ENCODE assay signal across 8 cellular contexts in the genomic region with DNA sequence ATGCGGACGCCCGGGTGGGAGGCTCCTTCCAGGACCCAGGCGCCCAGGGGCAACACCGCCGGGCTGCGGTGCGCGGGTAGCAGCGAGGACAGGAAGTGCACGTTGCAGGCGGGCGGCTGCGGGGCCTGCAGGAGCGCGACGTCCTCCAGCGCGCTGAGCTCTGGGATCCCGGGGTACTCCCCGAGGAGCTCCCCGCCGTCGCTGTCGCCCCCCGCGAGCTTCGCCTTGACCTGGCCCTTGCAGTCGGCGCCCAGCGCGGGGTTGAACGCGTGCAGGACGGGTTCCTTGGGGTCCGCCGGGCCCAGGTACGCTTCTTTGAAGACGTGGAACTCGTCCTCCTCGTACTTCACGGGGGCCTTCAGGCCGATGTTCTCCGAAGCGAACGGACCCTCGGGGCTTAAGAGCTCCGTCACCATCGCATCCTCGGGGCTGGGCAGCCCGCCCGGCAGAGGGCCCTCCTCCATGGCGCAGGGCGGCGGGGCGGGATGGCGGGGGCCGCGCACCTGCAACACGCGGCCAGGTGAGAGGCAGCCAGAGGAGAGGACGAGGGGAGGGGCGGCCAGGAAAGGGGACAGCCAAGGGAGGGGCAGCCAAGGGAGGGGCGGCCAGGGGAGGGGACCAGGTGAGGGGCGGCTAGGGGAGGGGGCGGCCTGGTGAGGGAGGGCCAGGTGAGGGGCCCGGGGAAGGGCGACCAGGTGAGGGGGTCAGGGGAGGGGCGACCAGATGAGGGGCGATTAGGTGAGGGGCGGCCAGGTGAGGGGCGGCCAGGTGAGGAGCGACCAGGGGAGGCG. TPM values are rescaled to one million over a fixed set of nuclear protein-coding genes. Genes with fewer than 3 reads are reported as not detected.
DNase-seq lines count a peak whose midpoint lies in the region; ATAC-seq and TF ChIP-seq lines count a peak whose summit lies in the region.

No MANE protein-coding gene starts in this region.

- peak overlapping the region; percentile 54 for H3K4me3 ChIP-seq in hepatocyte
- H3K4me3 ChIP-seq in gastroesophageal sphincter = peak overlapping the region in 1 of 2 donors; percentile 54

- H3K27me3 ChIP-seq in hepatocyte = no peaks in the 10 kb centered on the region
- no peaks in the 10 kb centered on the region for H3K27me3 ChIP-seq in gastroesophageal sphincter

- ATAC-seq in stimulated activated naive CD8-positive, alpha-beta T cell treated with anti-CD3 and anti-CD28 coated beads, Interleukin-15, Interleukin-2, amounts not matched to agents 100 U/mL and 50 U/mL, for 24 hours = no peak
- no peak for ATAC-seq in GM21515 (IDR thresholded peaks at IDR 0.05; ENCODE audit: unreplicated experiment)
- no peak for ATAC-seq in gastroesophageal sphincter

- H3K36me3 ChIP-seq in hepatocyte (replicated peaks; ENCODE audit: insufficient read depth, low read depth) (no peaks in the 10 kb centered on the region), gastroesophageal sphincter (peaks cover 0 to 15% of the 10 kb centered on the region in 2 donors)

- no peak for TF ChIP-seq CTCF in hepatocyte (IDR thresholded peaks at IDR 0.05; ENCODE audit: poor library complexity)
- TF ChIP-seq CTCF in gastroesophageal sphincter (IDR thresholded peaks at IDR 0.05) = no peak

- no peaks in the 10 kb centered on the region for H3K79me2 ChIP-seq in hepatocyte

- no peaks in the 10 kb centered on the region for H3K9me2 ChIP-seq in hepatocyte (replicated peaks; ENCODE audit: insufficient read depth)

- H2AFZ ChIP-seq in hepatocyte = peak overlapping the region; percentile 63

- peak overlapping the region; percentile 87 for H3K4me2 ChIP-seq in hepatocyte

- no peak for TF ChIP-seq POLR2A in gastroesophageal sphincter (IDR thresholded peaks at IDR 0.05)

- no peaks in the 10 kb centered on the region for H4K20me1 ChIP-seq in hepatocyte (ENCODE audit: insufficient read depth, poor library complexity, severe bottlenecking)

- H3K27ac ChIP-seq in hepatocyte (no peak overlapping the region), gastroesophageal sphincter (peak overlapping the region in 1 of 4 donors; percentile 52)

- WGBS in hepatocyte (ENCODE audit: low lambda C conversion rate, missing lambda C conversion rate) = 18% methylated on average over 30 of the region's 74 CpGs
- WGBS in gastroesophageal sphincter (ENCODE audit: low coverage in 1 of 2), 2 donors = no CpG with 5 or more reads among the region's 74 CpGs

- H3K9me3 ChIP-seq in hepatocyte (ENCODE audit: low read depth) = no peaks in the 10 kb centered on the region
- no peaks in the 10 kb centered on the region for H3K9me3 ChIP-seq in gastroesophageal sphincter

- peak; percentile 6 to 12 for DNase-seq in activated CD4-positive, alpha-beta T cell treated with anti-CD3 and anti-CD28 coated beads for 4 hours
- DNase-seq in activated CD4-positive, alpha-beta T cell treated with anti-CD3 and anti-CD28 coated beads for 1 hour = no peak
- DNase-seq in activated T-cell treated with anti-CD3 and anti-CD28 coated beads, Interleukin-2, amount 50 U/mL, for 1 hour = peak; percentile 40
- DNase-seq in hepatocyte (ENCODE audit: low spot score) (peak; percentile 46), NCI-H2171 (lab: John Stamatoyannopoulos, UW) (no peak)
- DNase-seq in stimulated activated naive CD8-positive, alpha-beta T cell treated with anti-CD3 and anti-CD28 coated beads, Interleukin-15, Interleukin-2, amounts not matched to agents 100 U/mL and 50 U/mL, for 24 hours = peak; percentile 11

- H3K4me1 ChIP-seq in hepatocyte (ENCODE audit: insufficient read depth) = peaks cover 5% of the 10 kb centered on the region
- H3K4me1 ChIP-seq in gastroesophageal sphincter = peaks cover 0 to 20% (median 13%) of the 10 kb centered on the region in 3 donors

- TF ChIP-seq EP300 in gastroesophageal sphincter (IDR thresholded peaks at IDR 0.05) = no peak

RNA-seq across cellular contexts. Expression of gene TESMIN, which starts 0.9 kb away (rescaled TPM):
- total RNA-seq in hepatocyte (1.5 and 1.8 TPM in 2 replicates), gastroesophageal sphincter (under 1 TPM in 3 of 4 donors, not detected in 1; 0.12 to 0.54 (median 0.27) TPM)
- 6.4 and 6.7 TPM in 2 replicates for polyA plus RNA-seq in hepatocyte

Comparison
In these comparisons a context has a peak if more than half of its experiments do, and no peak if none do; other contexts are left out.
1. DNase-seq: peak in activated CD4-positive, alpha-beta T cell treated with anti-CD3 and anti-CD28 coated beads for 4 hours (2 of 2), activated T-cell treated with anti-CD3 and anti-CD28 coated beads, Interleukin-2, amount 50 U/mL, for 1 hour (single experiment), hepatocyte (single experiment) and stimulated activated naive CD8-positive, alpha-beta T cell treated with anti-CD3 and anti-CD28 coated beads, Interleukin-15, Interleukin-2, amounts not matched to agents 100 U/mL and 50 U/mL, for 24 hours (single experiment); none in activated CD4-positive, alpha-beta T cell treated with anti-CD3 and anti-CD28 coated beads for 1 hour (single experiment) and NCI-H2171 (single experiment).